In genomic region chr5:157561105-157561504, GRCh38 we compare ENCODE assay signal across 17 cellular contexts. TPM values are rescaled to one million over a fixed set of nuclear protein-coding genes. Genes with fewer than 3 reads are reported as not detected.
DNase-seq lines count a peak whose midpoint lies in the region; ATAC-seq and TF ChIP-seq lines count a peak whose summit lies in the region.
"Had no signal": no experiment of that assay in that cellular context is flagged by ENCODE, and none has a peak within 500 bp of the region (broad histone marks: within the 10 kb centered on the region; RNA-seq: fewer than 3 reads in every experiment).

No MANE protein-coding gene starts in this region.

- H3K27ac Mint-ChIP-seq in HFFc6, result peak overlapping the region; percentile 85
- peak overlapping the region; percentile 35 for H3K27ac Mint-ChIP-seq in central memory CD8-positive, alpha-beta T cell (ENCODE audit: low read depth)

- no peaks in the 10 kb centered on the region for H3K9me3 Mint-ChIP-seq in HFFc6
- H3K9me3 Mint-ChIP-seq in central memory CD8-positive, alpha-beta T cell, result no peaks in the 10 kb centered on the region
- H3K9me3 Mint-ChIP-seq: activated naive CD4-positive, alpha-beta T cell treated with anti-CD3 and anti-CD28 coated beads, Interleukin-2, amount 50 U/mL, for 24 hours had no signal

- no peak overlapping the region for H2AFZ ChIP-seq in smooth muscle cell (ENCODE audit: low read depth)
- H2AFZ ChIP-seq: parathyroid adenoma had no signal

- peaks cover 81% of the 10 kb centered on the region for H4K20me1 ChIP-seq in smooth muscle cell (ENCODE audit: low read depth)

- H3K4me1 Mint-ChIP-seq in HFFc6 (ENCODE audit: low read depth), result peaks cover 90% of the 10 kb centered on the region
- H3K4me1 Mint-ChIP-seq in central memory CD8-positive, alpha-beta T cell, result peaks cover 27% of the 10 kb centered on the region
- H3K4me1 Mint-ChIP-seq: activated naive CD4-positive, alpha-beta T cell treated with anti-CD3 and anti-CD28 coated beads, Interleukin-2, amount 50 U/mL, for 24 hours had no signal

- H3K79me2 ChIP-seq in smooth muscle cell (ENCODE audit: low read depth), result peaks cover 47% of the 10 kb centered on the region
- H3K79me2 ChIP-seq: parathyroid adenoma had no signal

- H3K4me1 ChIP-seq in right cardiac atrium (ENCODE audit: control insufficient read depth, insufficient read depth, low read length) (peaks cover 23% of the 10 kb centered on the region), smooth muscle cell (ENCODE audit: low read depth) (peaks cover 31% of the 10 kb centered on the region)
- H3K4me1 ChIP-seq: BE2C, parathyroid adenoma had no signal

- H3K9me3 ChIP-seq in right cardiac atrium (ENCODE audit: control insufficient read depth, low read length) (no peaks in the 10 kb centered on the region), smooth muscle cell (replicated peaks; ENCODE audit: low read depth) (no peaks in the 10 kb centered on the region)
- H3K9me3 ChIP-seq: BE2C, upper lobe of right lung had no signal

- 37% methylated on average over 9 of the region's 9 CpGs for WGBS in right cardiac atrium
- WGBS in smooth muscle cell (ENCODE audit: low lambda C conversion rate), result 85% methylated on average over 9 of the region's 9 CpGs

- intact Hi-C loops in right cardiac atrium (cut with DNase I), result loop anchor here in 1 of 4 donors (5.0 kb wide), 1 partner anchor 39 kb away; no protein-coding TSS in a partner anchor

- peaks cover 23% of the 10 kb centered on the region for H3F3A ChIP-seq in smooth muscle cell (ENCODE audit: low read depth)

- TF ChIP-seq CTCF in HFFc6 (IDR thresholded peaks at IDR 0.05) (no peak), smooth muscle cell (IDR thresholded peaks at IDR 0.05; ENCODE audit: borderline replicate concordance, insufficient read depth, poor library complexity, severe bottlenecking) (no peak), GM10248 (IDR thresholded peaks at IDR 0.05; ENCODE audit: control extremely low read depth, extremely low read depth, low read depth, missing control alignments) (no peak)

- CTCF ChIA-PET in GM10248 (lab: Yijun Ruan, JAX), result no interaction called here

- H3K4me3 ChIP-seq in right cardiac atrium (ENCODE audit: low read length) (no peak overlapping the region), smooth muscle cell (no peak overlapping the region)
- H3K4me3 ChIP-seq: SK-N-MC, upper lobe of right lung had no signal

- no peak overlapping the region for H3K9ac ChIP-seq in smooth muscle cell (ENCODE audit: low read depth)
- H3K9ac ChIP-seq: parathyroid adenoma had no signal

- H3K4me3 Mint-ChIP-seq in HFFc6, result peak overlapping the region; percentile 34
- H3K4me3 Mint-ChIP-seq in central memory CD8-positive, alpha-beta T cell, result no peak overlapping the region
- H3K4me3 Mint-ChIP-seq: activated naive CD4-positive, alpha-beta T cell treated with anti-CD3 and anti-CD28 coated beads, Interleukin-2, amount 50 U/mL, for 24 hours had no signal

- DNase-seq in HFFc6 (no peak), right cardiac atrium (peak; percentile 44 to 71 (median 68)), smooth muscle cell (lab: John Stamatoyannopoulos, UW; ENCODE audit: unreplicated experiment) (no peak), COR-L47 (lab: John Stamatoyannopoulos, UW) (no peak), cerebellum (ENCODE audit: low spot score) (no peak), GM10248 (ENCODE audit: extremely low spot score) (no peak)
- DNase-seq in central memory CD8-positive, alpha-beta T cell (ENCODE audit: low spot score in 2 of 2), result no peak
- DNase-seq: activated CD8-positive, alpha-beta memory T cell treated with anti-CD3 and anti-CD28 coated beads, Interleukin-2, amount 50 U/mL, for 4 hours; BE2C; central memory CD4-positive, alpha-beta T cell; DMS79; NCI-H2171 treated with DMSO at 0.1 percent for 48 hours; upper lobe of right lung had no signal

- H3K27ac ChIP-seq in right cardiac atrium (ENCODE audit: low read length), result peak overlapping the region; percentile 89
- H3K27ac ChIP-seq in smooth muscle cell (ENCODE audit: low read depth), result peak overlapping the region; percentile 9
- H3K27ac ChIP-seq: parathyroid adenoma, SK-N-MC, upper lobe of right lung had no signal

- no peak for ATAC-seq in central memory CD8-positive, alpha-beta T cell (replicated peaks; ENCODE audit: extremely low read depth, poor library complexity, severe bottlenecking)
- ATAC-seq in right cardiac atrium (peak; percentile 53 to 64), GM18511 (IDR thresholded peaks at IDR 0.05; ENCODE audit: unreplicated experiment) (no peak)
- ATAC-seq: upper lobe of right lung had no signal

- no peak overlapping the region for H3K4me2 ChIP-seq in smooth muscle cell

- H3K36me3 ChIP-seq in smooth muscle cell (ENCODE audit: low read depth), result no peaks in the 10 kb centered on the region
- H3K36me3 ChIP-seq: BE2C, upper lobe of right lung had no signal

- POLR2A ChIA-PET in GM10248 (lab: Yijun Ruan, JAX), result no interaction called here

- H3K27me3 ChIP-seq in right cardiac atrium (ENCODE audit: control insufficient read depth, insufficient read depth) (no peaks in the 10 kb centered on the region), smooth muscle cell (ENCODE audit: low read depth) (no peaks in the 10 kb centered on the region)
- H3K27me3 ChIP-seq: upper lobe of right lung had no signal

- peaks cover 33% of the 10 kb centered on the region for H3K36me3 Mint-ChIP-seq in HFFc6 (ENCODE audit: low read depth)
- peaks cover 6% of the 10 kb centered on the region for H3K36me3 Mint-ChIP-seq in central memory CD8-positive, alpha-beta T cell (ENCODE audit: insufficient read depth)
- H3K36me3 Mint-ChIP-seq: activated naive CD4-positive, alpha-beta T cell treated with anti-CD3 and anti-CD28 coated beads, Interleukin-2, amount 50 U/mL, for 24 hours had no signal

- H3K27me3 Mint-ChIP-seq in HFFc6 (ENCODE audit: insufficient read depth), result no peaks in the 10 kb centered on the region; the same call in 1 of the 2 replicates
- no peaks in the 10 kb centered on the region for H3K27me3 Mint-ChIP-seq in central memory CD8-positive, alpha-beta T cell
- H3K27me3 Mint-ChIP-seq: activated naive CD4-positive, alpha-beta T cell treated with anti-CD3 and anti-CD28 coated beads, Interleukin-2, amount 50 U/mL, for 24 hours had no signal

RNA-seq across cellular contexts. Expression of gene ADAM19, which starts 14.5 kb away (rescaled TPM):
- total RNA-seq in HFFc6 (2021; fragmentation: NEBNext Ultra II Directional; extraction: Animal tissue kit (Norgen Biotek cat#: 25700)), result 100 to 1,000 TPM in 2 of 6 experiments, 10 to 100 TPM in 4; 75.4 to 152 (median 83.2) TPM
- 10 to 100 TPM; 21.7 to 60.2 (median 24.5) TPM for total RNA-seq in right cardiac atrium
- 10.5 TPM for polyA plus RNA-seq in right cardiac atrium
- 112 and 117 TPM in 2 replicates for total RNA-seq in smooth muscle cell
- polyA plus RNA-seq in smooth muscle cell, result 62.2 and 62.6 TPM in 2 replicates
- 11.8 TPM for total RNA-seq in cerebellum

Comparison
In these comparisons a context has a peak if more than half of its experiments do, and no peak if none do; other contexts are left out.
1. DNase-seq: peak in right cardiac atrium (3 of 3); none in HFFc6 (single experiment), central memory CD8-positive, alpha-beta T cell (0 of 2), smooth muscle cell (single experiment), COR-L47 (single experiment), cerebellum (single experiment) and GM10248 (single experiment).
2. ATAC-seq: peak in right cardiac atrium (2 of 2); none in central memory CD8-positive, alpha-beta T cell (single experiment) and GM18511 (single experiment).